Comparison of ENCODE assay signal across 19 cellular contexts in the genomic region with DNA sequence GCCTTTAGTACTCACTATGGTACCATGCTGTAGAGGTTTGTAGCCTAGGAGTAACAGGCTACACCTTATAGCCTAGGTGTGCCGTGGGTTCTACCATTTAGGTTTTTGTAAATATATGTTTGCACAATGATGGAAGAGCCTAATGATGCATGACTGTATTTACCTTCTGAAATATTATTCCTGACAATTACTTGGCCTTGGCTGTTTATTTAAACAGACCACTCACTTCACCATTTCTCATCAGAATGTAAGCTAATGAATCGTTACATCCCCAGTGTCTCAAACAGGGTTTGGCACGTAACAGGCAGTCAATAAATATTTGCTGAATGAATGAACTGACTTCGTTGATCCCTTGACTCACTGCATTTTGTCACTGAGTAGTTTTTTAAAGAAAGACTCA.
A peak's percentile ranks its signal among the peaks of the same experiment; 100 is the strongest.
DNase-seq lines count a peak whose midpoint lies in the region; ATAC-seq and FAIRE-seq lines count a peak whose summit lies in the region.
"Had no signal": no experiment of that assay in that cellular context is flagged by ENCODE, and none has a peak within 500 bp of the region (broad histone marks: within the 10 kb centered on the region; RNA-seq: fewer than 3 reads in every experiment).

No MANE protein-coding gene starts in this region.

- WGBS in trophoblast cell (ENCODE audit: extremely low coverage, insufficient coverage, insufficient read length): no CpG with 5 or more reads among the region's 4 CpGs

- H2BK12ac ChIP-seq in trophoblast cell (ENCODE audit: low read length): no peak overlapping the region

- no peaks in the 10 kb centered on the region for H3K9me3 ChIP-seq in trophoblast cell (ENCODE audit: insufficient read depth, low read depth, low read length)
- H3K9me3 ChIP-seq: gastrocnemius medialis, transverse colon had no signal

- no peak overlapping the region for H4K8ac ChIP-seq in trophoblast cell (ENCODE audit: low read depth, low read length)

- no peak overlapping the region for H3K9ac ChIP-seq in trophoblast cell (ENCODE audit: low read length)

- H3K27me3 ChIP-seq in trophoblast cell (ENCODE audit: insufficient read depth, low read length): no peaks in the 10 kb centered on the region
- H3K27me3 ChIP-seq: gastrocnemius medialis, transverse colon had no signal

- no peak overlapping the region for H3K14ac ChIP-seq in trophoblast cell (ENCODE audit: low read length)

- H3K4me2 ChIP-seq in trophoblast cell (ENCODE audit: low read length): no peak overlapping the region

- no peaks in the 10 kb centered on the region for H3K79me2 ChIP-seq in trophoblast cell (ENCODE audit: control insufficient read depth, insufficient read depth, low read length, poor library complexity)

- no peak overlapping the region for H4K91ac ChIP-seq in trophoblast cell (ENCODE audit: low read depth, low read length)

- H4K12ac ChIP-seq in trophoblast cell (ENCODE audit: low read depth, low read length): no peak overlapping the region

- no peak overlapping the region for H2BK5ac ChIP-seq in trophoblast cell (ENCODE audit: low read depth, low read length, poor library complexity)

- H2AFZ ChIP-seq in trophoblast cell (ENCODE audit: insufficient read depth, low read length, poor library complexity): no peak overlapping the region

- no peak for ATAC-seq in GM18517 (IDR thresholded peaks at IDR 0.05; ENCODE audit: unreplicated experiment)
- ATAC-seq: activated CD4-positive, CD25-positive, alpha-beta regulatory T cell treated with anti-CD3 and anti-CD28 coated beads, Interleukin-2, amount 50 U/mL, for 24 hours; gastrocnemius medialis; left cardiac atrium; stimulated activated naive B cell treated with anti-CD40 and anti-IgM and Interleukin-4, amounts not matched to agents 10 μg/mL and 1 μg/mL and 100 μg/mL, for 72 hours had no signal

- H3K4ac ChIP-seq in trophoblast cell (ENCODE audit: low read depth, low read length): no peak overlapping the region

- H3K36me3 ChIP-seq in trophoblast cell (ENCODE audit: control insufficient read depth in 1 of 2, insufficient read depth in 2 of 2, low read length in 2 of 2): no peaks in the 10 kb centered on the region
- H3K36me3 ChIP-seq: gastrocnemius medialis, transverse colon had no signal

- no peak overlapping the region for H3K4me3 ChIP-seq in trophoblast cell (ENCODE audit: low read depth, low read length)
- H3K4me3 ChIP-seq: gastrocnemius medialis, transverse colon had no signal

- no peak overlapping the region for H2BK120ac ChIP-seq in trophoblast cell (ENCODE audit: insufficient read depth, low read length, poor library complexity)

- H3K4me1 ChIP-seq in trophoblast cell (ENCODE audit: control insufficient read depth in 1 of 2, insufficient read depth in 2 of 2, low read length in 2 of 2): peaks cover 9 to 21% of the 10 kb centered on the region in 2 experiments
- H3K4me1 ChIP-seq: transverse colon had no signal

- no peak overlapping the region for H2AK5ac ChIP-seq in trophoblast cell (ENCODE audit: low read length)

- peaks cover 6% of the 10 kb centered on the region for H3K79me1 ChIP-seq in trophoblast cell (ENCODE audit: low read length)

- H3K18ac ChIP-seq in trophoblast cell (ENCODE audit: low read length): no peak overlapping the region

- FAIRE-seq in HTR-8/SVneo (lab: Jason Lieb, UNC): no peak
- FAIRE-seq: endothelial cell of umbilical vein, H1 had no signal

- DNase-seq in DMS79 (lab: John Stamatoyannopoulos, UW) (peak; percentile 57), NCI-H1092 (lab: John Stamatoyannopoulos, UW) (peak; percentile 27), NCI-H345 treated with DMSO at 0.1 percent for 48 hours (lab: John Stamatoyannopoulos, UW; ENCODE audit: unreplicated experiment) (peak; percentile 3), epithelial cell of prostate (ENCODE audit: low read depth, low spot score) (peak; percentile 66), germinal center (ENCODE audit: low spot score) (no peak), trophoblast cell (no peak), HTR-8/SVneo (ENCODE audit: insufficient read length, low spot score) (no peak)
- DNase-seq: activated CD8-positive, alpha-beta memory T cell treated with anti-CD3 and anti-CD28 coated beads for 24 hours; activated naive CD8-positive, alpha-beta T cell treated with anti-CD3 and anti-CD28 coated beads for 36 hours; gastrocnemius medialis; GF-D8; left cardiac atrium; NCI-H187; stimulated activated naive B cell treated with anti-CD40 and anti-IgM and Interleukin-4, amounts not matched to agents 10 μg/mL and 1 μg/mL and 100 μg/mL, for 72 hours; transverse colon had no signal

- no peak overlapping the region for H3K23ac ChIP-seq in trophoblast cell (ENCODE audit: low read length)

- H3K27ac ChIP-seq in epithelial cell of prostate (peak overlapping the region; percentile 76), trophoblast cell (ENCODE audit: low read depth, low read length) (no peak overlapping the region)
- H3K27ac ChIP-seq: gastrocnemius medialis, transverse colon had no signal

Comparison
In these comparisons a context has a peak if more than half of its experiments do, and no peak if none do; other contexts are left out.
1. DNase-seq: peak in DMS79 (single experiment), NCI-H1092 (single experiment), NCI-H345 treated with DMSO at 0.1 percent for 48 hours (single experiment) and epithelial cell of prostate (single experiment); none in germinal center (single experiment), trophoblast cell (0 of 2) and HTR-8/SVneo (single experiment).